ENCODE assay signal across 8 cellular contexts in genomic region chr15:42736793-42737528, GRCh38. TPM values are rescaled to one million over a fixed set of nuclear protein-coding genes. Genes with fewer than 3 reads are reported as not detected.
A peak's percentile ranks its signal among the peaks of the same experiment; 100 is the strongest.
DNase-seq lines count a peak whose midpoint lies in the region; ATAC-seq, FAIRE-seq and TF ChIP-seq lines count a peak whose summit lies in the region.

TSS of gene CDAN1 (minus strand) at chr15:42737128. CDS start at chr15:42737102, 26 bp downstream.

- H3K27ac ChIP-seq in ACC112 (ENCODE audit: low read depth, low read length) (peak within 1 kb of the TSS; percentile 28; the same call in 1 of the 2 replicates), keratinocyte (ENCODE audit: control insufficient read depth, insufficient read depth, low read length) (peak within 1 kb of the TSS; percentile 76)

- H3K4me3 ChIP-seq in ACC112 (ENCODE audit: low read depth, low read length) (peak within 1 kb of the TSS; percentile 92), keratinocyte (ENCODE audit: control insufficient read depth in 2 of 3, extremely low read depth in 1 of 3, insufficient read depth in 2 of 3, low read depth in 1 of 3, low read length in 3 of 3) (peak within 1 kb of the TSS; percentile 76 to 79 (median 76))

- DNase-seq in NCI-H345 treated with DMSO at 0.1 percent for 48 hours (lab: John Stamatoyannopoulos, UW; ENCODE audit: unreplicated experiment) (peak; percentile 38), cerebellar cortex (ENCODE audit: low spot score) (peak; percentile 78), keratinocyte (ENCODE audit: low read depth, low spot score) (peak; percentile 33)
- DNase-seq in stimulated activated CD4-positive, alpha-beta T cell treated with anti-CD3 and anti-CD28 coated beads, Interleukin-12 subunit alpha, Interleukin-12 subunit beta, amount 100 ng/mL, for 4 hours: peak; percentile 95

- peak within 1 kb of the TSS; percentile 90 for H3K4me2 ChIP-seq in keratinocyte (ENCODE audit: control insufficient read depth, extremely low read depth, insufficient read depth, low read depth, low read length)

- FAIRE-seq in keratinocyte (lab: Jason Lieb, UNC): no peak

- dilution Hi-C loops in keratinocyte (cut with MboI; ENCODE audit: extremely low pct_ligation_motif_present, low sequenced_read_pairs): no loop called here

- H4K20me1 ChIP-seq in keratinocyte (ENCODE audit: control insufficient read depth, extremely low read depth, insufficient read depth, low read length): no peaks in the 10 kb centered on the region

- no peaks in the 10 kb centered on the region for H3K9me1 ChIP-seq in keratinocyte (ENCODE audit: control insufficient read depth, extremely low read depth, insufficient read depth, low read length)

- peak within 1 kb of the TSS; percentile 81 for H3K9ac ChIP-seq in keratinocyte (ENCODE audit: control insufficient read depth, extremely low read depth, insufficient read depth, low read length)

- H3K79me2 ChIP-seq in ACC112 (ENCODE audit: control insufficient read depth, insufficient read depth, low read length, unreplicated experiment) (peaks cover 8% of the 10 kb centered on the region), keratinocyte (ENCODE audit: control insufficient read depth, insufficient read depth, low read length) (peaks cover 4% of the 10 kb centered on the region)

- H2AFZ ChIP-seq in ACC112 (ENCODE audit: low read length, unreplicated experiment) (peak within 1 kb of the TSS; percentile 78), keratinocyte (ENCODE audit: control insufficient read depth, low read length) (peak within 1 kb of the TSS; percentile 93)

- ATAC-seq in GM18868 (IDR thresholded peaks at IDR 0.05; ENCODE audit: unreplicated experiment) (peak; percentile 87), HG03108 (IDR thresholded peaks at IDR 0.05; ENCODE audit: unreplicated experiment) (peak; percentile 79)
- ATAC-seq in activated CD4-positive, CD25-positive, alpha-beta regulatory T cell treated with anti-CD3 and anti-CD28 coated beads, Interleukin-2, amount 50 U/mL, for 24 hours: peak; percentile 95

- peaks cover 5% of the 10 kb centered on the region; the same call in 1 of the 2 replicates for H3K36me3 ChIP-seq in ACC112 (ENCODE audit: insufficient read depth, low read length)
- H3K36me3 ChIP-seq in keratinocyte (ENCODE audit: control insufficient read depth in 2 of 2, extremely low read depth in 1 of 2, insufficient read depth in 2 of 2, low read length in 2 of 2): peaks cover 14 to 28% of the 10 kb centered on the region in 2 experiments

- H3K9me3 ChIP-seq in keratinocyte (ENCODE audit: control insufficient read depth, low read depth, low read length): no peaks in the 10 kb centered on the region

- H3K27me3 ChIP-seq in ACC112 (ENCODE audit: insufficient read depth, low read length) (no peaks in the 10 kb centered on the region), keratinocyte (ENCODE audit: control insufficient read depth, extremely low read depth, insufficient read depth, low read length) (no peaks in the 10 kb centered on the region)

- peak in 1 of 3 experiments; percentile 2 for TF ChIP-seq CTCF in keratinocyte (optimal IDR thresholded peaks at IDR 0.05 in 1 of 3, IDR thresholded peaks at IDR 0.05 in 1 of 3, conservative IDR thresholded peaks at IDR 0.05 in 1 of 3; ENCODE audit: extremely low read depth in 1 of 3, insufficient read depth in 2 of 3, low read length in 3 of 3)

- peaks cover 10% of the 10 kb centered on the region for H3K4me1 ChIP-seq in ACC112 (ENCODE audit: control insufficient read depth, insufficient read depth, low read length, unreplicated experiment)
- H3K4me1 ChIP-seq in keratinocyte (ENCODE audit: control insufficient read depth, extremely low read depth, insufficient read depth, low read length): peaks cover 12% of the 10 kb centered on the region

RNA-seq across cellular contexts. Expression of gene CDAN1, which starts in this region (rescaled TPM):
- polyA plus RNA-seq in keratinocyte: 3.6 to 4.7 TPM (median 3.8 TPM) in 3 replicates
- polyA plus RNA-seq in keratinocyte (2011; ENCODE audit: low read depth): 3.4 TPM
- 1.5 and 2.7 TPM in 2 replicates for polyA plus RNA-seq in keratinocyte (2011; cell fraction: cytosol; rRNA removed)
- 9.5 and 10.9 TPM in 2 replicates for polyA plus RNA-seq in keratinocyte (2011; cell fraction: nucleus; rRNA removed)
- 4.5 and 4.8 TPM in 2 replicates for polyA plus RNA-seq in keratinocyte (2012; ENCODE audit: low replicate concordance)
- 3.3 to 5.9 TPM (median 4.5 TPM) in 3 replicates for polyA minus RNA-seq in keratinocyte
- 3.1 TPM for polyA minus RNA-seq in keratinocyte (2011; cell fraction: cytosol; rRNA and poly(A)+ RNA removed)
- 9.2 and 9.5 TPM in 2 replicates for polyA minus RNA-seq in keratinocyte (2011; cell fraction: nucleus; rRNA and poly(A)+ RNA removed)

Comparison
In these comparisons a context has a peak if more than half of its experiments do, and no peak if none do; other contexts are left out.
1. Peak in every context shown above with its lines: DNase-seq, ATAC-seq, H3K4me3 ChIP-seq and H3K27ac ChIP-seq.
2. DNase-seq: peak in every context shown above with its lines; median percentile 95 in stimulated activated CD4-positive, alpha-beta T cell treated with anti-CD3 and anti-CD28 coated beads, Interleukin-12 subunit alpha, Interleukin-12 subunit beta, amount 100 ng/mL, for 4 hours; 78 in cerebellar cortex; 38 in NCI-H345 treated with DMSO at 0.1 percent for 48 hours; 33 in keratinocyte.